Comparison of ENCODE assay signal across 1 cellular context in the genomic region with DNA sequence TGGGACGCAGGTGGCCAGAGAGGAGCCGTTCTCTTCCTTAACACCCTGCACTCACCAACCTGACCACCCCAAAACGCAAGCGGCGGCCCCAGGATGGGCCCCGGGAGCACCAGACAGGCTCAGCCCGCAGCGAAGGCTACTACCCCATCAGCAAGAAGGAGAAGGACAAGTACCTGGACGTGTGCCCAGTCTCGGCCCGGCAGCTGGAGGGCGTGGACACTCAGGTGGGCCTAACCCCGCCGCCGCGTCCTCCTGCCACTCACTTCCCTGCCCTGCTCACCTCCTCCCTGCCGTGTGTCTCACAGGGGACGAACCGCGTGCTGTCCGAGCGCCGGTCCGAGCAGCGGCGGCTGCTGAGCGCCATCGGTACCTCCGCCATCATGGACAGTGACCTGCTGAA.
TF ChIP-seq lines count a peak whose summit lies in the region.

No MANE protein-coding gene starts in this region.

TF ChIP-seq in HepG2, 621 proteins besides CTCF, POLR2A, EP300 and RAD21:
- TF ChIP-seq, protein P1, sequence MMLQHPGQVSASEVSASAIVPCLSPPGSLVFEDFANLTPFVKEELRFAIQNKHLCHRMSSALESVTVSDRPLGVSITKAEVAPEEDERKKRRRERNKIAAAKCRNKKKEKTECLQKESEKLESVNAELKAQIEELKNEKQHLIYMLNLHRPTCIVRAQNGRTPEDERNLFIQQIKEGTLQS (CRISPR knock-in tag; IDR thresholded peaks at IDR 0.05), result no peak
- no peak for TF ChIP-seq ZNF292 (CRISPR knock-in tag; IDR thresholded peaks at IDR 0.05; ENCODE audit: borderline replicate concordance, low read depth)
- TF ChIP-seq ZNF33B (CRISPR knock-in tag; IDR thresholded peaks at IDR 0.05), result no peak
- TF ChIP-seq RFXAP (CRISPR knock-in tag; IDR thresholded peaks at IDR 0.05; ENCODE audit: borderline replicate concordance), result no peak
- TF ChIP-seq ZGPAT (CRISPR knock-in tag; IDR thresholded peaks at IDR 0.05), result no peak
- no peak for TF ChIP-seq RXRA (CRISPR knock-in tag; IDR thresholded peaks at IDR 0.05)
- no peak for TF ChIP-seq ZNF235 (CRISPR knock-in tag; IDR thresholded peaks at IDR 0.05; ENCODE audit: borderline replicate concordance)
- TF ChIP-seq ZNF768 (CRISPR knock-in tag; IDR thresholded peaks at IDR 0.05), result no peak
- TF ChIP-seq RELA (CRISPR knock-in tag; IDR thresholded peaks at IDR 0.05), result no peak
- TF ChIP-seq ZNF589 (CRISPR knock-in tag; conservative IDR thresholded peaks at IDR 0.05), result no peak
- TF ChIP-seq ARNT2 (CRISPR knock-in tag; IDR thresholded peaks at IDR 0.05; ENCODE audit: low read depth), result no peak
- TF ChIP-seq THAP11 (CRISPR knock-in tag; IDR thresholded peaks at IDR 0.05), result no peak
- TF ChIP-seq ZNF446 (CRISPR knock-in tag; IDR thresholded peaks at IDR 0.05), result no peak
- 0 out of 2 replicates have a peak, but pooled peaks have one; percentile 22 for TF ChIP-seq MTA1 (CRISPR knock-in tag; IDR thresholded peaks at IDR 0.05; ENCODE audit: borderline replicate concordance)
- no peak for TF ChIP-seq ATRX (CRISPR knock-in tag; IDR thresholded peaks at IDR 0.05; ENCODE audit: borderline replicate concordance)
- TF ChIP-seq HMGXB3 (CRISPR knock-in tag; IDR thresholded peaks at IDR 0.05; ENCODE audit: borderline replicate concordance), result no peak
- no peak for TF ChIP-seq ZNF83 (CRISPR knock-in tag; IDR thresholded peaks at IDR 0.05; ENCODE audit: borderline replicate concordance)
- TF ChIP-seq, protein P2, sequence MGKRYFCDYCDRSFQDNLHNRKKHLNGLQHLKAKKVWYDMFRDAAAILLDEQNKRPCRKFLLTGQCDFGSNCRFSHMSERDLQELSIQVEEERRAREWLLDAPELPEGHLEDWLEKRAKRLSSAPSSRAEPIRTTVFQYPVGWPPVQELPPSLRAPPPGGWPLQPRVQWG (CRISPR knock-in tag; IDR thresholded peaks at IDR 0.05; ENCODE audit: borderline replicate concordance, low read depth), result no peak
- TF ChIP-seq ZBTB21 (CRISPR knock-in tag; IDR thresholded peaks at IDR 0.05), result no peak
- TF ChIP-seq AGO2 (optimal IDR thresholded peaks at IDR 0.05; ENCODE audit: low read depth, low read length), result peak; percentile 78
- TF ChIP-seq ZBTB7A (CRISPR knock-in tag; IDR thresholded peaks at IDR 0.05), result no peak
- TF ChIP-seq ZSCAN22 (CRISPR knock-in tag; IDR thresholded peaks at IDR 0.05), result no peak
- no peak for TF ChIP-seq AGO1 (IDR thresholded peaks at IDR 0.05; ENCODE audit: low read depth, low read length, poor library complexity, severe bottlenecking)
- TF ChIP-seq HMGA1 (CRISPR knock-in tag; conservative IDR thresholded peaks at IDR 0.05), result no peak
- 0 out of 2 replicates have a peak, but pooled peaks have one; percentile 23 for TF ChIP-seq ZC3H13 (CRISPR knock-in tag; IDR thresholded peaks at IDR 0.05)
TF ChIP-seq in HepG2: peak in this region for 3.
